ENCODE assay signal across 8 cellular contexts in the genomic region with DNA sequence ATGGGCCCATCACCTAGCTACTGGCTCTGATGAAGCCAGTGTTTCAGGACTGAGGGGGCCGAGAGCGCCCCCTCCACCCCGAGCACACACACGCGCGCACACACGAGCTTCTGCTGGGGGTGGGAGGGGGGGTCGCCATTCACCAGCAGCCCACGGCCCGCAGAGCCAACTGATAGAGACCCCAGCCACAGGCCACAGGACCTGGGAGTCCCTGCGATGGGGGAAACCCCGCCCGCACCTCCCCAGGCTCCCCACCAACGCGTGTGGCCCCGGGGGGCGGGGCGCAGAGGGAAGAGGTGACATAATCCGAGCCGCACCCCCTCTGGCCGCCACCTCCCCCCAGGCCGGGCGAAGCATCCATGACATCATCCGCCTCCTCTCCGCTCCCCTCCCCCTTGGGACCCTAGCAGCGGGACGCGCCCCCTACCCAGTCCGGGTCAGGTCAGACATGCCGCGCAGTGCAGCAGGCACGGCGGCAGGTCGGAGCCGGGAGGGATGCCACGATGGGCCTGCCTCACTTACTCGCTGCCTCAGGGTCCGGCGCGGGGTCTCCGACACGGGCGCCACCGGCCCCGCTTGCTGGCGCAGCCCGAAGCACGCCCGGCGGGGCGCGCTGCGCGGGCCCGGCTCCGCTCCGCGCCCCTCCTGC. TPM values are rescaled to one million over a fixed set of nuclear protein-coding genes. Genes with fewer than 3 reads are reported as not detected.
DNase-seq lines count a peak whose midpoint lies in the region; ATAC-seq and TF ChIP-seq lines count a peak whose summit lies in the region.

Gene LZTS3, minus strand, starts transcription at position 617 of the 649 bp plus-strand sequence. CDS start 6,386 bp downstream, outside the sequence.

- peak; percentile 93 for DNase-seq in COLO668 (lab: John Stamatoyannopoulos, UW; ENCODE audit: unreplicated experiment)
- peak in 45 of 76 experiments; percentile 10 to 76 (median 37) for DNase-seq in HUDEP-2 (lab: John Stamatoyannopoulos, UW; ENCODE audit: unreplicated experiment in 76 of 76)
- peak; percentile 72 for DNase-seq in RPMI8226
- peak; percentile 80 for DNase-seq in activated gamma-delta T cell treated with Interleukin-2 at 50 U/mL for 16 hours
- DNase-seq in glomerular endothelial cell (ENCODE audit: extremely low read depth, low read depth, low spot score) = no peak
- DNase-seq in tibial artery = peak; percentile 75 to 86

- intact Hi-C loops in tibial artery (cut with DNase I; ENCODE audit: low total_unique reads) = no loop called here

- H3K4me1 ChIP-seq in parathyroid adenoma = peaks cover 12% of the 10 kb centered on the region
- H3K4me1 ChIP-seq in tibial artery = peaks cover 0 to 22% (median 16%) of the 10 kb centered on the region in 4 donors

- TF ChIP-seq CTCF in parathyroid adenoma (IDR thresholded peaks at IDR 0.05) (no peak), tibial artery (IDR thresholded peaks at IDR 0.05) (no peak)

- peak within 1 kb of the TSS; percentile 100 for H3K4me2 ChIP-seq in parathyroid adenoma (ENCODE audit: low read length)

- H3K27ac ChIP-seq in parathyroid adenoma (peak within 1 kb of the TSS; percentile 60), tibial artery (peak within 1 kb of the TSS; percentile 56 to 74)

- ATAC-seq in GM21367 (IDR thresholded peaks at IDR 0.05; ENCODE audit: unreplicated experiment) = peak; percentile 27

- H3K9ac ChIP-seq in parathyroid adenoma = peak within 1 kb of the TSS; percentile 67

- no peaks in the 10 kb centered on the region for H3K79me2 ChIP-seq in parathyroid adenoma

- peak within 1 kb of the TSS; percentile 95 for H3K4me3 ChIP-seq in parathyroid adenoma (ENCODE audit: low read depth, low read length)
- peak within 1 kb of the TSS; percentile 70 to 73 for H3K4me3 ChIP-seq in tibial artery

- no peaks in the 10 kb centered on the region for H3K36me3 ChIP-seq in parathyroid adenoma (ENCODE audit: control insufficient read depth, insufficient read depth, low read length)
- no peaks in the 10 kb centered on the region for H3K36me3 ChIP-seq in tibial artery

- H3K9me3 ChIP-seq in parathyroid adenoma (ENCODE audit: control insufficient read depth, low read length) = no peaks in the 10 kb centered on the region
- H3K9me3 ChIP-seq in tibial artery = no peaks in the 10 kb centered on the region

- peak within 1 kb of the TSS; percentile 99 for H2AFZ ChIP-seq in parathyroid adenoma

- H3K27me3 ChIP-seq in parathyroid adenoma (ENCODE audit: control insufficient read depth, insufficient read depth, low read length) = no peaks in the 10 kb centered on the region
- H3K27me3 ChIP-seq in tibial artery = peaks cover 0 to 13% of the 10 kb centered on the region in 2 donors

RNA-seq across cellular contexts. Expression of gene LZTS3, which starts in this region (rescaled TPM):
- 8.3 and 17.4 TPM in 2 replicates for total RNA-seq in glomerular endothelial cell
